ENCODE assay signal across 35 cellular contexts in genomic region chr4:133683967-133684366, GRCh38.
"Had no signal": no experiment of that assay in that cellular context is flagged by ENCODE, and none has a peak within 500 bp of the region (broad histone marks: within the 10 kb centered on the region; RNA-seq: fewer than 3 reads in every experiment).

No MANE protein-coding gene starts in this region.

- H3K27ac Mint-ChIP-seq: activated B cell treated with CpG ODN at 0.5 μM for 24 hours; activated CD4-positive, alpha-beta memory T cell treated with anti-CD3 and anti-CD28 coated beads for 36 hours; activated CD4-positive, alpha-beta T cell treated with anti-CD3 and anti-CD28 coated beads, Interleukin-2, amount 10 ng/mL, durations not matched to agents 24 days and 14 days; activated CD8-positive, alpha-beta T cell treated with anti-CD3 and anti-CD28 coated beads for 36 hours; activated naive CD4-positive, alpha-beta T cell treated with anti-CD3 and anti-CD28 coated beads for 36 hours; activated naive CD4-positive, alpha-beta T cell treated with anti-CD3 and anti-CD28 coated beads, Interleukin-2, amount 50 U/mL, for 72 hours; activated naive CD8-positive, alpha-beta T cell treated with anti-CD3 and anti-CD28 coated beads for 36 hours; activated T-cell treated with anti-CD3 and anti-CD28 coated beads, Interleukin-2, amount 50 U/mL, for 72 hours; activated T-helper 1 cell treated with anti-CD3 and anti-CD28 coated beads, Interleukin-12 subunit alpha, Interleukin-12 subunit beta, Interleukin-2, Interleukin-4 antibody, amounts not matched to agents 30 ng/mL and 10 ng/mL and 1 ng/mL, durations not matched to agents 14 hours and 24 hours and 36 hours; activated T-helper 17 cell treated with anti-CD3 and anti-CD28 coated beads, Interleukin-2, amount 50 U/mL, for 72 hours; T-helper 1 cell treated with Interleukin-12 subunit alpha and Interleukin-12 subunit beta and Interleukin-4 antibody, amounts not matched to agents 30 μg/mL and 1 μg/mL, for 36 hours; T-helper 2 cell treated with Interferon-gamma antibody and Interleukin-4, amounts not matched to agents 5 μg/mL and 100 μg/mL, for 36 hours had no signal

- H3K36me3 Mint-ChIP-seq: activated CD4-positive, alpha-beta memory T cell treated with anti-CD3 and anti-CD28 coated beads for 36 hours; activated naive CD8-positive, alpha-beta T cell treated with anti-CD3 and anti-CD28 coated beads for 36 hours had no signal

- H3K36me3 ChIP-seq: adrenal gland, brain microvascular endothelial cell, breast epithelium had no signal

- DNase-seq: activated B cell treated with CpG ODN at 0.5 μM for 24 hours; activated CD4-positive, alpha-beta memory T cell treated with anti-CD3 and anti-CD28 coated beads for 36 hours; activated CD4-positive, alpha-beta T cell treated with anti-CD3 and anti-CD28 coated beads for 4 hours; activated CD4-positive, alpha-beta T cell treated with anti-CD3 and anti-CD28 coated beads, Interleukin-2, amount 10 ng/mL, durations not matched to agents 24 days and 14 days; activated CD4-positive, alpha-beta T cell treated with anti-CD3 and anti-CD28 coated beads, Interleukin-2, amount 50 U/mL, for 1 hour; activated CD4-positive, alpha-beta T cell treated with anti-CD3 and anti-CD28 coated beads, Interleukin-2, amount 50 U/mL, for 4 hours; activated CD4-positive, CD25-positive, alpha-beta regulatory T cell treated with anti-CD3 and anti-CD28 coated beads, Interleukin-2, amount 50 U/mL, for 72 hours; activated CD8-positive, alpha-beta memory T cell treated with anti-CD3 and anti-CD28 coated beads, Interleukin-2, amount 50 U/mL, for 4 hours; activated CD8-positive, alpha-beta T cell treated with anti-CD3 and anti-CD28 coated beads for 36 hours; activated effector memory CD4-positive, alpha-beta T cell treated with anti-CD3 and anti-CD28 coated beads, Interleukin-2, amount 50 U/mL, for 16 hours; activated gamma-delta T cell treated with Interleukin-2 at 50 U/mL for 16 hours; activated naive CD4-positive, alpha-beta T cell; activated naive CD4-positive, alpha-beta T cell treated with anti-CD3 and anti-CD28 coated beads for 36 hours; activated naive CD4-positive, alpha-beta T cell treated with anti-CD3 and anti-CD28 coated beads, Interleukin-2, amount 50 U/mL, for 16 hours; activated naive CD8-positive, alpha-beta T cell treated with anti-CD3 and anti-CD28 coated beads for 36 hours; activated T-cell treated with anti-CD3 and anti-CD28 coated beads for 4 hours; activated T-cell treated with anti-CD3 and anti-CD28 coated beads, Interleukin-2, amount 50 U/mL, for 1 hour; activated T-cell treated with anti-CD3 and anti-CD28 coated beads, Interleukin-2, amount 50 U/mL, for 4 hours; activated T-cell treated with anti-CD3 and anti-CD28 coated beads, Interleukin-2, amount 50 U/mL, for 72 hours; adrenal gland; amniotic stem cell; aorta; body of pancreas; brain microvascular endothelial cell; central memory CD4-positive, alpha-beta T cell; T-helper 1 cell; T-helper 2 cell; T-helper 9 cell had no signal

- H3K4me3 ChIP-seq: adrenal gland, body of pancreas, breast epithelium had no signal

- H3K27me3 Mint-ChIP-seq: activated B cell treated with CpG ODN at 0.5 μM for 24 hours; activated CD4-positive, alpha-beta memory T cell treated with anti-CD3 and anti-CD28 coated beads for 36 hours; activated CD4-positive, alpha-beta T cell treated with anti-CD3 and anti-CD28 coated beads, Interleukin-2, amount 10 ng/mL, durations not matched to agents 24 days and 14 days; activated CD8-positive, alpha-beta T cell treated with anti-CD3 and anti-CD28 coated beads for 36 hours; activated naive CD8-positive, alpha-beta T cell treated with anti-CD3 and anti-CD28 coated beads for 36 hours; activated T-helper 17 cell treated with anti-CD3 and anti-CD28 coated beads, Interleukin-2, amount 50 U/mL, for 72 hours had no signal

- H3K4me1 Mint-ChIP-seq: activated B cell treated with CpG ODN at 0.5 μM for 24 hours; activated CD4-positive, alpha-beta T cell treated with anti-CD3 and anti-CD28 coated beads, Interleukin-2, amount 10 ng/mL, durations not matched to agents 24 days and 14 days; activated naive CD8-positive, alpha-beta T cell treated with anti-CD3 and anti-CD28 coated beads for 36 hours; activated T-helper 17 cell treated with anti-CD3 and anti-CD28 coated beads, Interleukin-2, amount 50 U/mL, for 72 hours had no signal

- H3K4me1 ChIP-seq: adrenal gland, body of pancreas, breast epithelium had no signal

- H3K4me3 Mint-ChIP-seq: activated B cell treated with CpG ODN at 0.5 μM for 24 hours; activated CD4-positive, alpha-beta memory T cell treated with anti-CD3 and anti-CD28 coated beads for 36 hours; activated CD4-positive, alpha-beta T cell treated with anti-CD3 and anti-CD28 coated beads, Interleukin-2, amount 10 ng/mL, durations not matched to agents 24 days and 14 days; activated CD8-positive, alpha-beta T cell treated with anti-CD3 and anti-CD28 coated beads for 36 hours; activated naive CD4-positive, alpha-beta T cell treated with anti-CD3 and anti-CD28 coated beads for 36 hours; activated naive CD8-positive, alpha-beta T cell treated with anti-CD3 and anti-CD28 coated beads for 36 hours; activated T-cell treated with anti-CD3 and anti-CD28 coated beads, Interleukin-2, amount 50 U/mL, for 4 hours; activated T-cell treated with anti-CD3 and anti-CD28 coated beads, Interleukin-2, amount 50 U/mL, for 72 hours; activated T-helper 1 cell treated with anti-CD3 and anti-CD28 coated beads, Interleukin-12 subunit alpha, Interleukin-12 subunit beta, Interleukin-2, Interleukin-4 antibody, amounts not matched to agents 30 ng/mL and 10 ng/mL and 1 ng/mL, durations not matched to agents 14 hours and 24 hours and 36 hours; activated T-helper 17 cell treated with anti-CD3 and anti-CD28 coated beads, Interleukin-2, amount 50 U/mL, for 72 hours; T-helper 1 cell treated with Interleukin-12 subunit alpha and Interleukin-12 subunit beta and Interleukin-4 antibody, amounts not matched to agents 30 μg/mL and 1 μg/mL, for 36 hours; T-helper 2 cell treated with Interferon-gamma antibody and Interleukin-4, amounts not matched to agents 5 μg/mL and 100 μg/mL, for 36 hours had no signal

- H3K27me3 ChIP-seq: adrenal gland, body of pancreas, brain microvascular endothelial cell, breast epithelium had no signal

- H3K9me3 ChIP-seq: adrenal gland, body of pancreas, breast epithelium had no signal

- H3K27ac ChIP-seq: adrenal gland, body of pancreas, brain microvascular endothelial cell, breast epithelium, VCaP had no signal

- ATAC-seq: activated CD8-positive, alpha-beta T cell treated with anti-CD3 and anti-CD28 coated beads for 36 hours; activated naive CD4-positive, alpha-beta T cell treated with anti-CD3 and anti-CD28 coated beads, Interleukin-2, amount 50 U/mL, for 72 hours; activated T-cell treated with anti-CD3 and anti-CD28 coated beads, Interleukin-2, amount 50 U/mL, for 4 hours; activated T-cell treated with anti-CD3 and anti-CD28 coated beads, Interleukin-2, amount 50 U/mL, for 72 hours; activated T-helper 17 cell treated with anti-CD3 and anti-CD28 coated beads, Interleukin-2, amount 50 U/mL, for 72 hours; body of pancreas had no signal
